1 cellular context compared by ENCODE assay signal in the genomic region with DNA sequence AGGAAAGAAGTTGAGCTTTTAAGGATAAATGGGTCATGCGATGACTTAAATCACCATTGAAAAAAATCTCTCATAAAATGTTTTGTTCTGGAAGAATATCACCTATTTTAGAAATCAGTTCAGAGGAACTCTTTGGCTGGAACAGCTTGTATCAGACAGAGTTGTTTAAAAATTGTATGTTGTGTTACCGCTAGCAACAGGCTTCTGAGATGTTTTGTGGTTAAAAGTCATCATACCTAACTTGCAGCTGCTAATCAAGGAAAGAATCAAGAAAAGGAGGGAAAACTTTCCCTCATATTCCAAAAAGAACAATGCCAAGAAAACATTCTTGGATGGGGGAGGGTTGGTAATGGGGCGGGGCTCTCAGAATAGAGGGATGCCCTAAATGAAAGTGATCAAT.
TF ChIP-seq lines count a peak whose summit lies in the region.

No MANE protein-coding gene starts in this region.

TF ChIP-seq in K562, 482 proteins besides CTCF, POLR2A, EP300 and RAD21:
- TF ChIP-seq CSDE1 (IDR thresholded peaks at IDR 0.05) (no peak), POU5F1 (IDR thresholded peaks at IDR 0.05; ENCODE audit: borderline replicate concordance, low read depth, low read length, partially characterized antibody) (no peak), ZNF589 (CRISPR knock-in tag; IDR thresholded peaks at IDR 0.05; ENCODE audit: low read depth) (no peak), HEY1 (CRISPR knock-in tag; IDR thresholded peaks at IDR 0.05; ENCODE audit: borderline replicate concordance) (no peak), PCBP1 (IDR thresholded peaks at IDR 0.05; ENCODE audit: low read depth, low read length, poor library complexity, severe bottlenecking) (no peak), RFX1 (IDR thresholded peaks at IDR 0.05) (peak; percentile 53), ZC3H4 (CRISPR knock-in tag; IDR thresholded peaks at IDR 0.05; ENCODE audit: borderline replicate concordance) (no peak), SLC30A9 (CRISPR knock-in tag; IDR thresholded peaks at IDR 0.05) (no peak)
- TF ChIP-seq, protein P1, sequence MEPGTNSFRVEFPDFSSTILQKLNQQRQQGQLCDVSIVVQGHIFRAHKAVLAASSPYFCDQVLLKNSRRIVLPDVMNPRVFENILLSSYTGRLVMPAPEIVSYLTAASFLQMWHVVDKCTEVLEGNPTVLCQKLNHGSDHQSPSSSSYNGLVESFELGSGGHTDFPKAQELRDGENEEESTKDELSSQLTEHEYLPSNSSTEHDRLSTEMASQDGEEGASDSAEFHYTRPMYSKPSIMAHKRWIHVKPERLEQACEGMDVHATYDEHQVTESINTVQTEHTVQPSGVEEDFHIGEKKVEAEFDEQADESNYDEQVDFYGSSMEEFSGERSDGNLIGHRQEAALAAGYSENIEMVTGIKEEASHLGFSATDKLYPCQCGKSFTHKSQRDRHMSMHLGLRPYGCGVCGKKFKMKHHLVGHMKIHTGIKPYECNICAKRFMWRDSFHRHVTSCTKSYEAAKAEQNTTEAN (CRISPR knock-in tag; IDR thresholded peaks at IDR 0.05) = no peak
